17 cellular contexts compared by ENCODE assay signal in the genomic region with DNA sequence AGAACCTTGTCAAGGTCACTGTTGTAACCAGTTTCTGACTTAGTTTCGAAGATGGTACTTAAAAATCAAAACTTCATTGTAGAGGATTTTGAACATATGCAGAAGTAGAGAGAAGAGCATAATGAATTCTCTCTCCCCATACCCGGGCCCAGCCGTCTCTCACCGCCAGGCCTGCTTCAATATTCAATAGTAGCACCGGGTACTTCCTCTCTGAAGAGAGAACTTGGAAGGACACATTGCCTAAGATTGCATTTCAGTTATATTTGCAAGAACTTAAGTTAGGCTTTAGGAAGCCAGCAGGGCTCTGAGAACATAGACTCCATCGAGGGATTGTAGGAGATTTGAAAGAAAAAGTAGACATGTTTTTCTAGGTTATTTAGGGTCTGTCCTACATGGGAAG. TPM values are rescaled to one million over a fixed set of nuclear protein-coding genes. Genes with fewer than 3 reads are reported as not detected.
DNase-seq lines count a peak whose midpoint lies in the region; ATAC-seq and TF ChIP-seq lines count a peak whose summit lies in the region.
"Had no signal": no experiment of that assay in that cellular context is flagged by ENCODE, and none has a peak within 500 bp of the region (broad histone marks: within the 10 kb centered on the region; RNA-seq: fewer than 3 reads in every experiment).

No MANE protein-coding gene starts in this region.

- H3K27me3 ChIP-seq in upper lobe of right lung: no peaks in the 10 kb centered on the region

- TF ChIP-seq CTCF in brain (conservative IDR thresholded peaks at IDR 0.05) (no peak), upper lobe of right lung (IDR thresholded peaks at IDR 0.05) (no peak)

- intact Hi-C loops in left ventricle myocardium superior (cut with micrococcal nuclease): no loop called here
- intact Hi-C loops in left cardiac atrium (cut with DNase I): no loop called here
- intact Hi-C loops in upper lobe of right lung (cut with DNase I): no loop called here

- no peak overlapping the region for H3K27ac ChIP-seq in upper lobe of right lung

- no peaks in the 10 kb centered on the region for H3K9me3 Mint-ChIP-seq in brain

- DNase-seq in left ventricle myocardium superior: no peak
- DNase-seq in left cardiac atrium: no peak
- DNase-seq in MV-4-11 (lab: John Stamatoyannopoulos, UW): peak; percentile 65
- DNase-seq in upper lobe of right lung: no peak
- no peak for DNase-seq in NCI-H1417 treated with DMSO at 0.1 percent for 48 hours (lab: John Stamatoyannopoulos, UW)
- no peak for DNase-seq in stimulated activated CD4-positive, alpha-beta T cell treated with anti-CD3 and anti-CD28 coated beads, Interleukin-15, amount 100 ng/mL, for 24 hours
- DNase-seq: DMS 273 treated with DMSO at 0.1 percent for 48 hours, GF-D8, KG1, NCI-H1105 treated with DMSO at 0.1 percent for 48 hours, NCI-H1930, NCI-H2171, NCI-H446, NCI-H69 had no signal

- H3K27me3 Mint-ChIP-seq in brain: no peaks in the 10 kb centered on the region

- H3K4me1 Mint-ChIP-seq in brain: peaks cover 39% of the 10 kb centered on the region

- peaks cover 12% of the 10 kb centered on the region for H3K36me3 Mint-ChIP-seq in brain

- H3K4me3 Mint-ChIP-seq in brain: no peak overlapping the region

- peaks cover 23% of the 10 kb centered on the region for H3K4me1 ChIP-seq in upper lobe of right lung

- H3K9me3 ChIP-seq in upper lobe of right lung: no peaks in the 10 kb centered on the region

- ATAC-seq in left ventricle myocardium superior (peak; percentile 19), left cardiac atrium (no peak), upper lobe of right lung (peak; percentile 74), GM19455 (IDR thresholded peaks at IDR 0.05; ENCODE audit: unreplicated experiment) (no peak)
- ATAC-seq: SK-N-SH treated with all-trans-retinoic acid at 6 μM for 48 hours had no signal

- no peaks in the 10 kb centered on the region for H3K36me3 ChIP-seq in upper lobe of right lung

- no peak overlapping the region for H3K4me3 ChIP-seq in upper lobe of right lung

- H3K27ac Mint-ChIP-seq in brain: peak overlapping the region in 3 of 5 experiments; percentile 23 to 79 (median 72)

RNA-seq across cellular contexts. Expression of a gene that starts 19.1 kb away (rescaled TPM):
- total RNA-seq in left ventricle myocardium superior (24.7 TPM), left cardiac atrium (10 to 100 TPM; 26.7 to 28.4 TPM), upper lobe of right lung (40.8 TPM)
- polyA plus RNA-seq in brain (ENCODE audit: insufficient read depth, low read depth, low replicate concordance): 14.7 TPM

Comparison
In these comparisons a context has a peak if more than half of its experiments do, and no peak if none do; other contexts are left out.
1. ATAC-seq: peak in left ventricle myocardium superior (single experiment) and upper lobe of right lung (single experiment); none in left cardiac atrium (0 of 2) and GM19455 (single experiment).